In genomic region chrX:110741213-110741796, GRCh38 we compare ENCODE assay signal across 13 cellular contexts. TPM values are rescaled to one million over a fixed set of nuclear protein-coding genes. Genes with fewer than 3 reads are reported as not detected.
A peak's percentile ranks its signal among the peaks of the same experiment; 100 is the strongest.
DNase-seq lines count a peak whose midpoint lies in the region; ATAC-seq and TF ChIP-seq lines count a peak whose summit lies in the region.
"Had no signal": no experiment of that assay in that cellular context is flagged by ENCODE, and none has a peak within 500 bp of the region (broad histone marks: within the 10 kb centered on the region; RNA-seq: fewer than 3 reads in every experiment).

No MANE protein-coding gene starts in this region.

- no peak for TF ChIP-seq EP300 in suprapubic skin (IDR thresholded peaks at IDR 0.05)

- no CpG with 5 or more reads among the region's 1 CpG for WGBS in trophoblast cell (ENCODE audit: extremely low coverage, insufficient coverage, insufficient read length)
- 75% methylated on average over 1 of the region's 1 CpG for WGBS in suprapubic skin

- no peak overlapping the region for H3K4ac ChIP-seq in trophoblast cell (ENCODE audit: low read depth, low read length)

- no peak overlapping the region for H4K8ac ChIP-seq in trophoblast cell (ENCODE audit: low read depth, low read length)

- H3K27ac ChIP-seq in trophoblast cell (ENCODE audit: low read depth, low read length) (no peak overlapping the region), suprapubic skin (no peak overlapping the region)

- no peaks in the 10 kb centered on the region for H3K27me3 ChIP-seq in trophoblast cell (ENCODE audit: insufficient read depth, low read length)
- no peaks in the 10 kb centered on the region for H3K27me3 ChIP-seq in suprapubic skin

- H3K14ac ChIP-seq in trophoblast cell (ENCODE audit: low read length): no peak overlapping the region

- H3K18ac ChIP-seq in trophoblast cell (ENCODE audit: low read length): no peak overlapping the region

- TF ChIP-seq POLR2A in suprapubic skin (IDR thresholded peaks at IDR 0.05): no peak

- no peak overlapping the region for H2AFZ ChIP-seq in trophoblast cell (ENCODE audit: insufficient read depth, low read length, poor library complexity)

- no peaks in the 10 kb centered on the region for H3K79me2 ChIP-seq in trophoblast cell (ENCODE audit: control insufficient read depth, insufficient read depth, low read length, poor library complexity)

- H3K4me3 ChIP-seq in trophoblast cell (ENCODE audit: low read depth, low read length) (no peak overlapping the region), suprapubic skin (no peak overlapping the region)
- H3K4me3 ChIP-seq: HAP-1 had no signal

- H2BK5ac ChIP-seq in trophoblast cell (ENCODE audit: low read depth, low read length, poor library complexity): no peak overlapping the region

- H2BK120ac ChIP-seq in trophoblast cell (ENCODE audit: insufficient read depth, low read length, poor library complexity): no peak overlapping the region

- no peaks in the 10 kb centered on the region for H3K9me3 ChIP-seq in trophoblast cell (ENCODE audit: insufficient read depth, low read depth, low read length)
- H3K9me3 ChIP-seq in suprapubic skin: no peaks in the 10 kb centered on the region
- H3K9me3 ChIP-seq: HAP-1 had no signal

- H4K91ac ChIP-seq in trophoblast cell (ENCODE audit: low read depth, low read length): no peak overlapping the region

- TF ChIP-seq CTCF in suprapubic skin (IDR thresholded peaks at IDR 0.05): no peak

- no peak overlapping the region for H3K4me2 ChIP-seq in trophoblast cell (ENCODE audit: low read length)

- H4K12ac ChIP-seq in trophoblast cell (ENCODE audit: low read depth, low read length): no peak overlapping the region

- DNase-seq in ELF-1 (ENCODE audit: low read depth, low spot score) (peak; percentile 78), RKO (ENCODE audit: low spot score) (peak; percentile 49), fibroblast of gingiva (ENCODE audit: low read depth) (peak; percentile 69), trophoblast cell (peak; percentile 14 to 70), NCI-H2029 treated with DMSO at 0.1 percent for 48 hours (lab: John Stamatoyannopoulos, UW) (no peak), suprapubic skin (ENCODE audit: low spot score in 2 of 2) (no peak)
- DNase-seq: activated effector memory CD4-positive, alpha-beta T cell treated with anti-CD3 and anti-CD28 coated beads, Interleukin-2, amount 50 U/mL, for 16 hours; left ventricle myocardium superior; NCI-H1930; SW 1271 had no signal

- no peak for ATAC-seq in GM21723 (IDR thresholded peaks at IDR 0.05; ENCODE audit: unreplicated experiment)
- ATAC-seq in HG03520 (IDR thresholded peaks at IDR 0.05; ENCODE audit: unreplicated experiment): no peak
- ATAC-seq: left ventricle myocardium superior had no signal

- H3K79me1 ChIP-seq in trophoblast cell (ENCODE audit: low read length): no peaks in the 10 kb centered on the region

- no peak overlapping the region for H3K9ac ChIP-seq in trophoblast cell (ENCODE audit: low read length)

- H2BK12ac ChIP-seq in trophoblast cell (ENCODE audit: low read length): no peak overlapping the region

- H3K36me3 ChIP-seq in trophoblast cell (ENCODE audit: control insufficient read depth in 1 of 2, insufficient read depth in 2 of 2, low read length in 2 of 2) (no peaks in the 10 kb centered on the region), suprapubic skin (no peaks in the 10 kb centered on the region)
- H3K36me3 ChIP-seq: HAP-1 had no signal

- H3K4me1 ChIP-seq in trophoblast cell (ENCODE audit: control insufficient read depth in 1 of 2, insufficient read depth in 2 of 2, low read length in 2 of 2): peaks cover 5 to 9% of the 10 kb centered on the region in 2 experiments
- no peaks in the 10 kb centered on the region for H3K4me1 ChIP-seq in suprapubic skin

- H3K23ac ChIP-seq in trophoblast cell (ENCODE audit: low read length): no peak overlapping the region

- H2AK5ac ChIP-seq in trophoblast cell (ENCODE audit: low read length): no peak overlapping the region

RNA-seq across cellular contexts. Expression of gene CHRDL1, which starts 54.3 kb away (rescaled TPM):
- polyA plus RNA-seq in trophoblast cell (2013): 0.08 TPM in 2 replicates
- 10 to 100 TPM in 2 of 4 donors, 1 to 10 TPM in 2; 4.7 to 23.4 (median 9.8) TPM for total RNA-seq in suprapubic skin

Comparison
In these comparisons a context has a peak if more than half of its experiments do, and no peak if none do; other contexts are left out.
1. DNase-seq: peak in ELF-1 (single experiment), RKO (single experiment), fibroblast of gingiva (single experiment) and trophoblast cell (2 of 2); none in NCI-H2029 treated with DMSO at 0.1 percent for 48 hours (single experiment) and suprapubic skin (0 of 2).